Comparison of ENCODE assay signal across 24 cellular contexts in genomic region chr6:51335543-51335942, GRCh38.
"Had no signal": no experiment of that assay in that cellular context is flagged by ENCODE, and none has a peak within 500 bp of the region (broad histone marks: within the 10 kb centered on the region; RNA-seq: fewer than 3 reads in every experiment).

No MANE protein-coding gene starts in this region.

- H3K36me3 ChIP-seq: neural progenitor cell, ovary, spleen, stomach, tibial artery, transverse colon, upper lobe of right lung, uterus had no signal

- ATAC-seq: naive thymus-derived CD4-positive, alpha-beta T cell; natural killer cell; psoas muscle; right cardiac atrium; sciatic nerve; stimulated activated effector memory CD8-positive, alpha-beta T cell treated with anti-CD3 and anti-CD28 coated beads, Interleukin-12 subunit alpha, Interleukin-12 subunit beta, amount 100 ng/mL, for 72 hours; stimulated activated naive B cell treated with anti-CD40 and anti-IgM and Interleukin-4, amounts not matched to agents 10 μg/mL and 1 μg/mL and 100 μg/mL, for 72 hours; upper lobe of right lung had no signal

- H3K9me3 ChIP-seq: ovary, psoas muscle, spleen, stomach, tibial artery, transverse colon, upper lobe of right lung, uterus had no signal

- H3K27ac ChIP-seq: neural progenitor cell, ovary, parathyroid adenoma, psoas muscle, skin epidermis, spleen, stomach, tibial artery, transverse colon, upper lobe of right lung, uterus had no signal

- H3K4me3 ChIP-seq: neural progenitor cell, ovary, psoas muscle, skin epidermis, smooth muscle cell, spleen, stomach, tibial artery, transverse colon, upper lobe of right lung, uterus had no signal

- DNase-seq: naive thymus-derived CD4-positive, alpha-beta T cell; natural killer cell; occipital lobe; ovary; posterior cingulate gyrus; psoas muscle; right cardiac atrium; spleen; stimulated activated CD4-positive, alpha-beta T cell treated with anti-CD3 and anti-CD28 coated beads, Interleukin-12 subunit alpha, Interleukin-12 subunit beta, amount 100 ng/mL, for 4 hours; stimulated activated CD4-positive, alpha-beta T cell treated with anti-CD3 and anti-CD28 coated beads, Interleukin-1b, Interleukin-23, amount 100 ng/mL, for 48 hours; stimulated activated CD4-positive, alpha-beta T cell treated with anti-CD3 and anti-CD28 coated beads, Interleukin-4, amount 100 ng/mL, for 24 hours; stimulated activated naive B cell treated with anti-CD40 and anti-IgM and Interleukin-4, amounts not matched to agents 10 μg/mL and 1 μg/mL and 100 μg/mL, for 72 hours; stimulated activated naive CD4-positive, alpha-beta T cell treated with Interleukin-2 at 50 U/mL for 16 hours; stomach; tibial artery; transverse colon; upper lobe of right lung; uterus had no signal

- H3K4me1 ChIP-seq: parathyroid adenoma, psoas muscle, spleen, stomach, tibial artery, transverse colon, upper lobe of right lung, uterus had no signal

- H3K27me3 ChIP-seq: neural progenitor cell, ovary, spleen, stomach, tibial artery, transverse colon, upper lobe of right lung, uterus had no signal
